Comparison of ENCODE assay signal across 8 cellular contexts in genomic region chr3:160485931-160486330, GRCh38. TPM values are rescaled to one million over a fixed set of nuclear protein-coding genes. Genes with fewer than 3 reads are reported as not detected.
DNase-seq lines count a peak whose midpoint lies in the region; ATAC-seq and TF ChIP-seq lines count a peak whose summit lies in the region.

No MANE protein-coding gene starts in this region.

- H3K4me1 Mint-ChIP-seq in activated B cell treated with CpG ODN at 0.5 μM for 24 hours (peaks cover 7% of the 10 kb centered on the region), memory B cell (peaks cover 6% of the 10 kb centered on the region)

- no peaks in the 10 kb centered on the region for H3K36me3 ChIP-seq in vagina

- POLR2A ChIA-PET in AG04449 (lab: Yijun Ruan, JAX) (no interaction called here), activated B cell treated with CpG ODN at 0.5 μM for 24 hours (lab: Charles Lee) (interaction anchor here (0.6 kb wide), 1 partner anchor 94 kb away, joined by 7 read pairs; no protein-coding TSS in a partner anchor)

- no peaks in the 10 kb centered on the region for H3K36me3 Mint-ChIP-seq in activated B cell treated with CpG ODN at 0.5 μM for 24 hours (ENCODE audit: low read depth)
- peaks cover 2% of the 10 kb centered on the region for H3K36me3 Mint-ChIP-seq in memory B cell

- TF ChIP-seq CTCF in AG04449 (IDR thresholded peaks at IDR 0.05; ENCODE audit: insufficient read depth, low read length, missing control alignments) (no peak), activated B cell treated with CpG ODN at 0.5 μM for 24 hours (IDR thresholded peaks at IDR 0.05) (no peak), vagina (IDR thresholded peaks at IDR 0.05) (no peak)

- H3K27me3 Mint-ChIP-seq in activated B cell treated with CpG ODN at 0.5 μM for 24 hours (no peaks in the 10 kb centered on the region), memory B cell (no peaks in the 10 kb centered on the region)

- H3K9me3 ChIP-seq in vagina: no peaks in the 10 kb centered on the region

- no peak overlapping the region for H3K27ac Mint-ChIP-seq in activated B cell treated with CpG ODN at 0.5 μM for 24 hours
- no peak overlapping the region for H3K27ac Mint-ChIP-seq in memory B cell

- H3K9me3 Mint-ChIP-seq in activated B cell treated with CpG ODN at 0.5 μM for 24 hours (no peaks in the 10 kb centered on the region), memory B cell (no peaks in the 10 kb centered on the region)

- H3K27me3 ChIP-seq in vagina: no peaks in the 10 kb centered on the region

- no peak for TF ChIP-seq POLR2A in vagina (IDR thresholded peaks at IDR 0.05)

- H3K4me3 Mint-ChIP-seq in activated B cell treated with CpG ODN at 0.5 μM for 24 hours: peak overlapping the region; percentile 76
- H3K4me3 Mint-ChIP-seq in memory B cell: peak overlapping the region; percentile 62

- intact Hi-C loops in activated B cell treated with CpG ODN at 0.5 μM for 24 hours (cut with micrococcal nuclease) (loop anchor here (1.0 to 2.0 kb wide), 6 partner anchors 37 to 658 kb away; partner anchors contain the start of gene TRIM59), vagina (cut with DNase I) (no loop called here)

- H3K4me1 ChIP-seq in vagina: no peaks in the 10 kb centered on the region

- H3K4me3 ChIP-seq in AG04449 (ENCODE audit: low read depth, low read length): peak overlapping the region; percentile 26
- H3K4me3 ChIP-seq in GM08714 (ENCODE audit: low read length): peak overlapping the region; percentile 85
- no peak overlapping the region for H3K4me3 ChIP-seq in vagina

- ATAC-seq in activated B cell treated with CpG ODN at 0.5 μM for 24 hours (ENCODE audit: low read depth) (peak; percentile 18), memory B cell (ENCODE audit: low read depth) (peak; percentile 53)

- no peak overlapping the region for H3K27ac ChIP-seq in vagina

- CTCF ChIA-PET in AG04449 (lab: Yijun Ruan, JAX) (interaction anchor here (0.6 to 5.2 kb wide), 17 partner anchors 8 to 453 kb away, joined by 3 to 34 read pairs (median 3); partner anchors contain the start of gene TRIM59), activated B cell treated with CpG ODN at 0.5 μM for 24 hours (lab: Charles Lee) (interaction anchor here (1.5 kb wide), 1 partner anchor 1220 kb away, joined by 4 read pairs; no protein-coding TSS in a partner anchor)

- DNase-seq in AG04449 (ENCODE audit: low read depth, low spot score) (no peak), activated B cell treated with CpG ODN at 0.5 μM for 24 hours (no peak), memory B cell (ENCODE audit: low spot score in 2 of 2) (no peak), foreskin melanocyte (no peak), iPS-NIHi11 (ENCODE audit: low spot score) (no peak), vagina (ENCODE audit: extremely low spot score in 2 of 2) (no peak), islet precursor cell (no peak)

RNA-seq across cellular contexts. Expression of gene TRIM59, which starts 36.3 kb away (rescaled TPM):
- total RNA-seq in activated B cell treated with CpG ODN at 0.5 μM for 24 hours: 23.4 TPM in 2 replicates
- total RNA-seq in vagina: 6.1 TPM

Comparison
In these comparisons a context has a peak if more than half of its experiments do, and no peak if none do; other contexts are left out.
1. H3K4me3 ChIP-seq: peak in AG04449 (single experiment) and GM08714 (single experiment); none in vagina (0 of 2).